10 cellular contexts compared by ENCODE assay signal in the genomic region with DNA sequence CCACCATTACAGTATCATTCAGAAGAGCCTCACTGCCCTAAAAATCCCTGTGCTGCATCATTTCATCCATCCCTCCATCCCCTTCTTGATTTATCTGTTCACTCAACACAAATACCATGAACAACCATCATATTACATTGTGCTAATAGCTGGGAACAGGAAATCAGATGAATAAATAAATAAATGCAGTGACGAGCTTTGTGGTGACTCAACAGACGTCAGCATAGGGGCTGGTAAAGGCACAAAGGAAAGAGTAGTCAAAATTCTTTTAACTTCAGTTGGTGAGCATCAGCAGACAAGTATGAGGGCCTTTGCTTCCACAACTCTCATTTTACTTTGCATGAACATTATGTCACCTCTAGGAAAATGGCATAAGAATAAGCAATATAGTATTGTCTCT.
DNase-seq lines count a peak whose midpoint lies in the region; TF ChIP-seq lines count a peak whose summit lies in the region.
"Had no signal": no experiment of that assay in that cellular context is flagged by ENCODE, and none has a peak within 500 bp of the region (broad histone marks: within the 10 kb centered on the region; RNA-seq: fewer than 3 reads in every experiment).

No MANE protein-coding gene starts in this region.

- H3K4me3 ChIP-seq in foreskin fibroblast (ENCODE audit: low read depth in 1 of 2, low read length in 2 of 2) = no peak overlapping the region

- peak overlapping the region; percentile 92 for H3K27ac Mint-ChIP-seq in HFFc6
- H3K27ac Mint-ChIP-seq in activated CD4-positive, alpha-beta memory T cell treated with anti-CD3 and anti-CD28 coated beads, Interleukin-2, amount 10 ng/mL, durations not matched to agents 7 days and 5 days = no peak overlapping the region
- H3K27ac Mint-ChIP-seq: activated naive CD8-positive, alpha-beta T cell treated with anti-CD3 and anti-CD28 coated beads, Interleukin-2, amount 50 U/mL, for 24 hours; stimulated activated naive CD8-positive, alpha-beta T cell treated with anti-CD3 and anti-CD28 coated beads, Interleukin-15, Interleukin-2, amounts not matched to agents 100 ng/mL and 50 ng/mL, for 24 hours had no signal

- no peaks in the 10 kb centered on the region; the same call in 1 of the 2 replicates for H3K36me3 Mint-ChIP-seq in HFFc6 (ENCODE audit: low read depth)
- no peaks in the 10 kb centered on the region for H3K36me3 Mint-ChIP-seq in activated CD4-positive, alpha-beta memory T cell treated with anti-CD3 and anti-CD28 coated beads, Interleukin-2, amount 10 ng/mL, durations not matched to agents 7 days and 5 days (ENCODE audit: low read depth)

- H3K27me3 Mint-ChIP-seq in HFFc6 (ENCODE audit: insufficient read depth) = no peaks in the 10 kb centered on the region; the same call in none of the 2 replicates
- peaks cover 9% of the 10 kb centered on the region for H3K27me3 Mint-ChIP-seq in activated CD4-positive, alpha-beta memory T cell treated with anti-CD3 and anti-CD28 coated beads, Interleukin-2, amount 10 ng/mL, durations not matched to agents 7 days and 5 days

- CTCF ChIA-PET in activated CD4-positive, alpha-beta memory T cell treated with anti-CD3 and anti-CD28 coated beads, Interleukin-2, amount 10 ng/mL, durations not matched to agents 7 days and 5 days (lab: Charles Lee) = no interaction called here

- no peaks in the 10 kb centered on the region for H3K9me3 Mint-ChIP-seq in HFFc6
- H3K9me3 Mint-ChIP-seq in activated CD4-positive, alpha-beta memory T cell treated with anti-CD3 and anti-CD28 coated beads, Interleukin-2, amount 10 ng/mL, durations not matched to agents 7 days and 5 days = no peaks in the 10 kb centered on the region
- H3K9me3 Mint-ChIP-seq: activated naive CD8-positive, alpha-beta T cell treated with anti-CD3 and anti-CD28 coated beads, Interleukin-2, amount 50 U/mL, for 24 hours had no signal

- TF ChIP-seq CTCF in HFFc6 (IDR thresholded peaks at IDR 0.05) (no peak), foreskin fibroblast (IDR thresholded peaks at IDR 0.05; ENCODE audit: low read depth, low read length) (no peak)

- peaks cover 73% of the 10 kb centered on the region for H3K4me1 Mint-ChIP-seq in HFFc6 (ENCODE audit: low read depth)
- H3K4me1 Mint-ChIP-seq in activated CD4-positive, alpha-beta memory T cell treated with anti-CD3 and anti-CD28 coated beads, Interleukin-2, amount 10 ng/mL, durations not matched to agents 7 days and 5 days = peaks cover 14% of the 10 kb centered on the region
- H3K4me1 Mint-ChIP-seq: activated naive CD8-positive, alpha-beta T cell treated with anti-CD3 and anti-CD28 coated beads, Interleukin-2, amount 50 U/mL, for 24 hours had no signal

- peak overlapping the region; percentile 33 for H3K4me3 Mint-ChIP-seq in HFFc6
- no peak overlapping the region for H3K4me3 Mint-ChIP-seq in activated CD4-positive, alpha-beta memory T cell treated with anti-CD3 and anti-CD28 coated beads, Interleukin-2, amount 10 ng/mL, durations not matched to agents 7 days and 5 days
- H3K4me3 Mint-ChIP-seq: activated naive CD8-positive, alpha-beta T cell treated with anti-CD3 and anti-CD28 coated beads, Interleukin-2, amount 50 U/mL, for 24 hours; stimulated activated naive CD8-positive, alpha-beta T cell treated with anti-CD3 and anti-CD28 coated beads, Interleukin-15, Interleukin-2, amounts not matched to agents 100 ng/mL and 50 ng/mL, for 24 hours had no signal

- DNase-seq in HFFc6 (peak; percentile 91), amniotic stem cell (lab: John Stamatoyannopoulos, UW) (peak; percentile 77), foreskin fibroblast (peak; percentile 91 to 92), T-helper 2 cell (no peak), NCI-H1436 treated with DMSO at 0.1 percent for 48 hours (lab: John Stamatoyannopoulos, UW) (no peak), NOMO-1 treated with dmso at 0.1 percent for 144 hours (lab: John Stamatoyannopoulos, UW; ENCODE audit: unreplicated experiment) (no peak)
- no peak for DNase-seq in activated CD4-positive, alpha-beta memory T cell treated with anti-CD3 and anti-CD28 coated beads, Interleukin-2, amount 10 ng/mL, durations not matched to agents 7 days and 5 days
- DNase-seq: activated naive CD8-positive, alpha-beta T cell treated with anti-CD3 and anti-CD28 coated beads, Interleukin-2, amount 50 U/mL, for 24 hours; NCI-H2227 treated with DMSO at 0.1 percent for 48 hours had no signal

- POLR2A ChIA-PET in activated CD4-positive, alpha-beta memory T cell treated with anti-CD3 and anti-CD28 coated beads, Interleukin-2, amount 10 ng/mL, durations not matched to agents 7 days and 5 days (lab: Charles Lee) = no interaction called here

Comparison
In these comparisons a context has a peak if more than half of its experiments do, and no peak if none do; other contexts are left out.
1. DNase-seq: peak in HFFc6 (single experiment), amniotic stem cell (single experiment) and foreskin fibroblast (2 of 2); none in activated CD4-positive, alpha-beta memory T cell treated with anti-CD3 and anti-CD28 coated beads, Interleukin-2, amount 10 ng/mL, durations not matched to agents 7 days and 5 days (single experiment), T-helper 2 cell (0 of 5), NCI-H1436 treated with DMSO at 0.1 percent for 48 hours (single experiment) and NOMO-1 treated with dmso at 0.1 percent for 144 hours (single experiment).